ENCODE assay signal across 8 cellular contexts in the genomic region with DNA sequence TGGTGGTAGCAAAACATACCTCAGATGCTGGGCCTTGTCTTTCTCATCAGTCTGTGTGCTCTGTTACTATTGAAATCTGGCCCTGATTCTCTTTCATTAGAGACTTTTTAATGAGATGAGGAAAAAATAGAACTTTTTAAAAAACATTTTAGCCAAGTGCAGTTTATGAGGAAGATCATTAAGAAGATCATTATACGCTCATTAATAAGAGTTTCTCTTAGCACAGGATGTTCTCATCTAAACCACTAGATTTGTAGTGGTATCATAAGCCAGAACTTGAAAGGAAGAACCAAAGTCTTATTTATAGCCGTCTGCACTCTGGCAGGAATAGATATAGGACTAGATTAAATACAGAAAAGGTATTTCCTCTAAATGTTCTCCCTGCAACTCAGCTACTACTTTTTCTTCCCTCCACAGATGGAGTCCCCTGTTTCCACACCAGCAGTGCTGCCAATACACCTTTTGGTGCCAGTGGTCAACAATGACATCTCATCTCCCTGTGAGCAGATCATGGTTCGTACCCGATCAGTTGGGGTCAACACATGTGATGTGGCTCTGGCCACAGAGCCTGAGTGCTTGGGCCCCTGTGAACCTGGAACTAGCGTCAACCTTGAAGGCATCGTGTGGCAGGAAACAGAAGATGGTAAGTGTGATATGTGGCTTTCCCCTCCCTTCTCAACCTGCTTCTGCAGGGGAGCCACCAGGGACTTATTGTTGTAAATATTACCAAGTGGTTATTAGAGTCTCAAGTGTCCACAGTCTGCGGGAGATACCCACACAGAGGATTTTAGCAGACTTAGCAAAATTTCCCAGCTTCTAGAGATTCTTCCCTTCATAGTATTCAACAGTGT.
DNase-seq lines count a peak whose midpoint lies in the region; ATAC-seq and TF ChIP-seq lines count a peak whose summit lies in the region.

No MANE protein-coding gene starts in this region.

- H3K9ac ChIP-seq in KMS-11 = no peak overlapping the region

- H3K27ac Mint-ChIP-seq in activated naive CD4-positive, alpha-beta T cell treated with anti-CD3 and anti-CD28 coated beads, Interleukin-2, amount 10 ng/mL, durations not matched to agents 7 days and 5 days = peak overlapping the region; percentile 94

- no peak for TF ChIP-seq CTCF in KMS-11 (conservative IDR thresholded peaks at IDR 0.05; ENCODE audit: low read depth, low read length)

- H3K4me1 Mint-ChIP-seq in activated naive CD4-positive, alpha-beta T cell treated with anti-CD3 and anti-CD28 coated beads, Interleukin-2, amount 10 ng/mL, durations not matched to agents 7 days and 5 days = peaks cover 95% of the 10 kb centered on the region

- H3K27me3 ChIP-seq in KMS-11 (ENCODE audit: insufficient read depth, low read depth) = no peaks in the 10 kb centered on the region
- no peaks in the 10 kb centered on the region for H3K27me3 ChIP-seq in SJCRH30

- CTCF ChIA-PET in activated naive CD4-positive, alpha-beta T cell treated with anti-CD3 and anti-CD28 coated beads, Interleukin-2, amount 10 ng/mL, durations not matched to agents 7 days and 5 days (lab: Charles Lee) = interaction anchor here (1.0 to 1.4 kb wide), 3 partner anchors 12 to 30 kb away, joined by 3 to 4 read pairs (median 3); no protein-coding TSS in a partner anchor

- H3K9me3 ChIP-seq in SJCRH30 (replicated peaks) = no peaks in the 10 kb centered on the region

- no peaks in the 10 kb centered on the region for H3K27me3 Mint-ChIP-seq in activated naive CD4-positive, alpha-beta T cell treated with anti-CD3 and anti-CD28 coated beads, Interleukin-2, amount 10 ng/mL, durations not matched to agents 7 days and 5 days

- intact Hi-C loops in sciatic nerve (cut with DNase I) = no loop called here

- H3K9me3 Mint-ChIP-seq in activated naive CD4-positive, alpha-beta T cell treated with anti-CD3 and anti-CD28 coated beads, Interleukin-2, amount 10 ng/mL, durations not matched to agents 7 days and 5 days = no peaks in the 10 kb centered on the region

- H3K79me2 ChIP-seq in KMS-11 (ENCODE audit: insufficient read depth, low read depth) = peaks cover 75% of the 10 kb centered on the region

- H3K4me3 ChIP-seq in KMS-11 (IDR thresholded peaks at IDR 0.05; ENCODE audit: insufficient read depth, low read depth, low read length) (no peak overlapping the region), SJCRH30 (no peak overlapping the region)

- peaks cover 43% of the 10 kb centered on the region for H3K36me3 Mint-ChIP-seq in activated naive CD4-positive, alpha-beta T cell treated with anti-CD3 and anti-CD28 coated beads, Interleukin-2, amount 10 ng/mL, durations not matched to agents 7 days and 5 days

- H3K27ac ChIP-seq in KMS-11 (peak overlapping the region; percentile 64), SJCRH30 (no peak overlapping the region)

- H3K4me3 Mint-ChIP-seq in activated naive CD4-positive, alpha-beta T cell treated with anti-CD3 and anti-CD28 coated beads, Interleukin-2, amount 10 ng/mL, durations not matched to agents 7 days and 5 days = peak overlapping the region; percentile 47

- H4K20me1 ChIP-seq in KMS-11 (ENCODE audit: insufficient read depth) = no peaks in the 10 kb centered on the region

- peak; percentile 70 for DNase-seq in activated naive CD4-positive, alpha-beta T cell treated with anti-CD3 and anti-CD28 coated beads, Interleukin-2, amount 10 ng/mL, durations not matched to agents 7 days and 5 days
- peak; percentile 15 to 17 for DNase-seq in stimulated activated CD8-positive, alpha-beta memory T cell treated with anti-CD3 and anti-CD28 coated beads, Interleukin-4, amount 100 ng/mL, for 4 hours (ENCODE audit: low read depth in 2 of 2, low spot score in 1 of 2)
- no peak for DNase-seq in SJCRH30
- no peak for DNase-seq in sciatic nerve (ENCODE audit: low spot score)
- no peak for DNase-seq in KG1 (lab: John Stamatoyannopoulos, UW)

- H2AFZ ChIP-seq in KMS-11 (ENCODE audit: low read depth) = no peak overlapping the region

- peak overlapping the region; percentile 30 for H3K4me2 ChIP-seq in KMS-11

- H3K4me1 ChIP-seq in KMS-11 (ENCODE audit: low read depth, poor library complexity, severe bottlenecking) = peaks cover 79% of the 10 kb centered on the region
- H3K4me1 ChIP-seq in SJCRH30 = no peaks in the 10 kb centered on the region

- H3K36me3 ChIP-seq in KMS-11 (ENCODE audit: insufficient read depth) = no peaks in the 10 kb centered on the region
- H3K36me3 ChIP-seq in SJCRH30 = peaks cover 8% of the 10 kb centered on the region; the same call in 1 of the 2 replicates

- ATAC-seq in GM19468 (IDR thresholded peaks at IDR 0.05; ENCODE audit: extremely low read depth, unreplicated experiment) (peak; percentile 67), sciatic nerve (no peak), HG03025 (IDR thresholded peaks at IDR 0.05; ENCODE audit: low FRiP score, unreplicated experiment) (no peak)

Comparison
In these comparisons a context has a peak if more than half of its experiments do, and no peak if none do; other contexts are left out.
1. DNase-seq: peak in activated naive CD4-positive, alpha-beta T cell treated with anti-CD3 and anti-CD28 coated beads, Interleukin-2, amount 10 ng/mL, durations not matched to agents 7 days and 5 days (single experiment) and stimulated activated CD8-positive, alpha-beta memory T cell treated with anti-CD3 and anti-CD28 coated beads, Interleukin-4, amount 100 ng/mL, for 4 hours (2 of 2); none in SJCRH30 (0 of 2), sciatic nerve (single experiment) and KG1 (single experiment).